1 cellular context compared by ENCODE assay signal in the genomic region with DNA sequence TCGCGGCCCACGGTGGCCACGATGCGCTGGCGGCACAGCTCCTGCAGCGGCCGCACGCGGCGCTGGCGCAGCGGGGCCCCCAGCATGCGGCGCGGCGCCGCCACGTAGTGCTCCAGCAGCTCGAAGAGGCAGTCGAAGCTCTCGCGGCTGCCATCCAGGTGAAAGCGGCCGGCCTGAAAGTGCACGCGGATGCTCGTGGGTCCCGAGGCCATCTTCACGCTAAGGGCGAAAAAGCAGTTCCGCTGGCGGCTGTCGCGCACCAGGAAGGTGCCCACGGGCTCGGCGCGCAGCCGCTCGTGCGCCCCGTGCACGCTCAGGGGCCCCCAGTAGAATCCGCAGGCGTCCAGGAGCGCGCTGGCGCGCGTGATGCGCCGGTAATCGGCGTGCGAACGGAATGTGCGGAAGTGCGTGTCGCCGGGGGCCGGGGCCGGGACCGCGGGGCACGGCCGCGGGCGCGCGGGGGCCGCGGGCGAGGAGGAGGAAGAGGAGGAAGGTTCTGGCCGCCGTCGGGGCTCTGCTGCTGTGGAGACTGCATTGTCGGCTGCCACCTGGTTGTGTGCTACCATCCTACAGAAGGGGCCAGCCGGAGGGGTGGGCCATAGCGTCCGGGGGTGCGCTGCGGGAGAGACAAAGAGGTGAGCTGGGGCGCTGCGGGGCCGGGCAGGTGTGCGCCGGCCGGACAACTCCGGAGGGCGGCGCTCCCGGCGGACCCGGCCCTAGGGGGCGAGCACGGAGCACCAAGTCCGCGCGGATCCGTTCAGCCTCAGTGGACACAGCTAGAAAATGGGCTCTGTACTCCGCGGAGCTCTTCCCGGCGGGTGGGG.
TF ChIP-seq lines count a peak whose summit lies in the region.

No MANE protein-coding gene starts in this region.

TF ChIP-seq in IMR-90, 13 proteins besides CTCF, POLR2A, EP300 and RAD21:
- TF ChIP-seq, protein P1, sequence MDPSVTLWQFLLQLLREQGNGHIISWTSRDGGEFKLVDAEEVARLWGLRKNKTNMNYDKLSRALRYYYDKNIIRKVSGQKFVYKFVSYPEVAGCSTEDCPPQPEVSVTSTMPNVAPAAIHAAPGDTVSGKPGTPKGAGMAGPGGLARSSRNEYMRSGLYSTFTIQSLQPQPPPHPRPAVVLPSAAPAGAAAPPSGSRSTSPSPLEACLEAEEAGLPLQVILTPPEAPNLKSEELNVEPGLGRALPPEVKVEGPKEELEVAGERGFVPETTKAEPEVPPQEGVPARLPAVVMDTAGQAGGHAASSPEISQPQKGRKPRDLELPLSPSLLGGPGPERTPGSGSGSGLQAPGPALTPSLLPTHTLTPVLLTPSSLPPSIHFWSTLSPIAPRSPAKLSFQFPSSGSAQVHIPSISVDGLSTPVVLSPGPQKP (IDR thresholded peaks at IDR 0.05; ENCODE audit: borderline replicate concordance, low read depth, low read length), result no peak
- no peak for TF ChIP-seq CEBPB (IDR thresholded peaks at IDR 0.05; ENCODE audit: low read depth, low read length)
- TF ChIP-seq, protein P2, sequence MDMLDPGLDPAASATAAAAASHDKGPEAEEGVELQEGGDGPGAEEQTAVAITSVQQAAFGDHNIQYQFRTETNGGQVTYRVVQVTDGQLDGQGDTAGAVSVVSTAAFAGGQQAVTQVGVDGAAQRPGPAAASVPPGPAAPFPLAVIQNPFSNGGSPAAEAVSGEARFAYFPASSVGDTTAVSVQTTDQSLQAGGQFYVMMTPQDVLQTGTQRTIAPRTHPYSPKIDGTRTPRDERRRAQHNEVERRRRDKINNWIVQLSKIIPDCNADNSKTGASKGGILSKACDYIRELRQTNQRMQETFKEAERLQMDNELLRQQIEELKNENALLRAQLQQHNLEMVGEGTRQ (IDR thresholded peaks at IDR 0.05; ENCODE audit: low read depth, low read length), result no peak
- no peak; the same call in 1 of the 2 replicates for TF ChIP-seq CHD1 (IDR thresholded peaks at IDR 0.05; ENCODE audit: low read depth, low read length)
- TF ChIP-seq FOS (IDR thresholded peaks at IDR 0.05; ENCODE audit: low read depth, low read length), result no peak
- TF ChIP-seq NFE2L2 (IDR thresholded peaks at IDR 0.05; ENCODE audit: low read depth, low read length), result no peak
- TF ChIP-seq BHLHE40 (IDR thresholded peaks at IDR 0.05; ENCODE audit: low read depth, low read length), result peak; percentile 31; the same call in 1 of the 2 replicates
- no peak for TF ChIP-seq MAFK (IDR thresholded peaks at IDR 0.05; ENCODE audit: low read depth, low read length)
- TF ChIP-seq RCOR1 (IDR thresholded peaks at IDR 0.05; ENCODE audit: insufficient replicate concordance, low read length), result no peak
- TF ChIP-seq SMC3 (IDR thresholded peaks at IDR 0.05; ENCODE audit: low read depth, low read length), result 0 out of 2 replicates have a peak, but pooled peaks have one; percentile 4
- no peak for TF ChIP-seq RFX5 (IDR thresholded peaks at IDR 0.05; ENCODE audit: low read depth, low read length)
- no peak for TF ChIP-seq MAZ (IDR thresholded peaks at IDR 0.05; ENCODE audit: borderline replicate concordance, low read depth, low read length)
- TF ChIP-seq MXI1 (IDR thresholded peaks at IDR 0.05; ENCODE audit: borderline replicate concordance, low read depth, low read length), result peak; percentile 57; the same call in 1 of the 2 replicates
